In genomic region chr3:14000556-14000955, GRCh38 we compare ENCODE assay signal across 13 cellular contexts.
"Had no signal": no experiment of that assay in that cellular context is flagged by ENCODE, and none has a peak within 500 bp of the region (broad histone marks: within the 10 kb centered on the region; RNA-seq: fewer than 3 reads in every experiment).

No MANE protein-coding gene starts in this region.

- H3K36me3 ChIP-seq: esophagus muscularis mucosa, upper lobe of left lung had no signal

- H3K4me3 Mint-ChIP-seq: activated naive CD8-positive, alpha-beta T cell treated with anti-CD3 and anti-CD28 coated beads for 36 hours; activated T-helper 1 cell treated with anti-CD3 and anti-CD28 coated beads, Interleukin-12 subunit alpha, Interleukin-12 subunit beta, Interleukin-2, Interleukin-4 antibody, amounts not matched to agents 30 ng/mL and 10 ng/mL and 1 ng/mL, durations not matched to agents 14 hours and 24 hours and 36 hours; nephron; stimulated activated naive CD8-positive, alpha-beta T cell treated with anti-CD3 and anti-CD28 coated beads, Interleukin-15, Interleukin-2, amounts not matched to agents 100 ng/mL and 50 ng/mL, for 24 hours had no signal

- H3K27ac Mint-ChIP-seq: activated naive CD8-positive, alpha-beta T cell treated with anti-CD3 and anti-CD28 coated beads for 36 hours; activated T-helper 1 cell treated with anti-CD3 and anti-CD28 coated beads, Interleukin-12 subunit alpha, Interleukin-12 subunit beta, Interleukin-2, Interleukin-4 antibody, amounts not matched to agents 30 ng/mL and 10 ng/mL and 1 ng/mL, durations not matched to agents 14 hours and 24 hours and 36 hours; nephron; stimulated activated naive CD8-positive, alpha-beta T cell treated with anti-CD3 and anti-CD28 coated beads, Interleukin-15, Interleukin-2, amounts not matched to agents 100 ng/mL and 50 ng/mL, for 24 hours had no signal

- H3K4me1 Mint-ChIP-seq: nephron had no signal

- H3K9me3 ChIP-seq: testis had no signal

- H3K27ac ChIP-seq: esophagus muscularis mucosa, testis, upper lobe of left lung had no signal

- DNase-seq: activated CD4-positive, alpha-beta T cell treated with anti-CD3 and anti-CD28 coated beads, Interleukin-2, amount 50 U/mL, for 1 hour; activated naive CD8-positive, alpha-beta T cell treated with anti-CD3 and anti-CD28 coated beads for 36 hours; amygdala; glutamatergic neuron; hypothalamus; kidney glomerular epithelial cell; nucleus accumbens; testis; upper lobe of left lung had no signal

- H3K4me1 ChIP-seq: esophagus muscularis mucosa, upper lobe of left lung had no signal

- H3K4me3 ChIP-seq: esophagus muscularis mucosa, testis, upper lobe of left lung had no signal

- H3K27me3 ChIP-seq: esophagus muscularis mucosa, testis, upper lobe of left lung had no signal
